In the genomic region with DNA sequence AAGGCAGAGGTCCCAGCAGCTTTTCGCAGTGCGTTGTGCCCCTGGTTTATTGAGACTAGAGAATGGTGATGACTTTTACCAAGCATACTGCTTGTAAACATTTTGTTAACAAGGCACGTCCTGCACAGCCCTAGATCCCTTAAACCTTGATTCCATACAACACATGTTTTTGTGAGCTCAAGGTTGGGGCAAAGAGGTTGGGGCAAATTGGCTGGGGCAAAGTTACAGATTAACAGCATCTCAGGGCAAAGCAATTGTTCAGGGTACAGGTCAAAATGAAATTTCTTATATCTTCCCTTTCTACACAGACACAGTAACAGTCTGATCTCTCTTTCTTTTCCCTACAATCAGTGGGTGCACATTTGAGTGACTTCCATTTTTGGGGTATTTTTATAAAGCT, we compare ENCODE assay signal across 8 cellular contexts. TPM values are rescaled to one million over a fixed set of nuclear protein-coding genes. Genes with fewer than 3 reads are reported as not detected.
DNase-seq lines count a peak whose midpoint lies in the region; FAIRE-seq and TF ChIP-seq lines count a peak whose summit lies in the region.
"Not testable (repeated sequence)": the region's sequence is repeated elsewhere in the genome, so short reads cannot be mapped to it uniquely, and the experiment has no call there.
"Had no signal": no experiment of that assay in that cellular context is flagged by ENCODE, and none has a peak within 500 bp of the region (broad histone marks: within the 10 kb centered on the region; RNA-seq: fewer than 3 reads in every experiment).

No MANE protein-coding gene starts in this region.

- H2AFZ ChIP-seq in smooth muscle cell (ENCODE audit: low read depth) = peak overlapping the region; percentile 72

- WGBS in liver = 34% methylated on average over 3 of the region's 3 CpGs
- WGBS in smooth muscle cell (ENCODE audit: low lambda C conversion rate) = 58% methylated on average over 3 of the region's 3 CpGs

- H3K4me1 ChIP-seq in colonic mucosa; kidney (ENCODE audit: control insufficient read depth in 1 of 2, insufficient read depth in 1 of 2, low read depth in 1 of 2, low read length in 2 of 2); smooth muscle cell (ENCODE audit: low read depth): not testable (repeated sequence)
- H3K4me1 ChIP-seq in liver (ENCODE audit: control insufficient read depth in 4 of 4, insufficient read depth in 4 of 4, low read length in 3 of 4) = peaks cover 0 to 24% (median 19%) of the 10 kb centered on the region in 4 donors

- not testable (repeated sequence) for H3K36me3 Mint-ChIP-seq in mesothelial cell of epicardium

- TF ChIP-seq CTCF in colonic mucosa (IDR thresholded peaks at IDR 0.05); kidney (IDR thresholded peaks at IDR 0.05; ENCODE audit: borderline replicate concordance, extremely low read depth, insufficient read depth); liver (IDR thresholded peaks at IDR 0.05; ENCODE audit: low read depth, low read length, missing input control); mesothelial cell of epicardium (IDR thresholded peaks at IDR 0.05; ENCODE audit: unreplicated experiment); smooth muscle cell (IDR thresholded peaks at IDR 0.05; ENCODE audit: borderline replicate concordance, insufficient read depth, poor library complexity, severe bottlenecking): not testable (repeated sequence)

- intact Hi-C loops in colonic mucosa (cut with DNase I); kidney (cut with DNase I): not testable (repeated sequence)

- H3K27ac Mint-ChIP-seq in mesothelial cell of epicardium = peak overlapping the region; percentile 71

- not testable (repeated sequence) for H3K4me2 ChIP-seq in smooth muscle cell

- H4K20me1 ChIP-seq in smooth muscle cell (ENCODE audit: low read depth) = not testable (repeated sequence)

- not testable (repeated sequence) for H3K9ac ChIP-seq in colonic mucosa (ENCODE audit: low read depth in 2 of 2, low read length in 2 of 2); kidney (ENCODE audit: low read length in 2 of 2); liver (ENCODE audit: low read depth in 1 of 2, low read length in 2 of 2); smooth muscle cell (ENCODE audit: low read depth)

- not testable (repeated sequence) for H3K36me3 ChIP-seq in colonic mucosa; kidney (ENCODE audit: control insufficient read depth in 1 of 2, insufficient read depth in 2 of 2, low read length in 2 of 2); liver (ENCODE audit: control insufficient read depth in 4 of 4, insufficient read depth in 3 of 4, low read depth in 1 of 4, low read length in 3 of 4); smooth muscle cell (ENCODE audit: low read depth)

- FAIRE-seq in kidney (lab: Jason Lieb, UNC) = not testable (repeated sequence)

- H3K9me3 ChIP-seq in colonic mucosa; kidney (ENCODE audit: control insufficient read depth in 1 of 2, low read length in 2 of 2); liver (ENCODE audit: control insufficient read depth in 4 of 4, low read length in 3 of 4); smooth muscle cell (replicated peaks; ENCODE audit: low read depth): not testable (repeated sequence)

- not testable (repeated sequence) for H3K9me3 Mint-ChIP-seq in mesothelial cell of epicardium

- not testable (repeated sequence) for H3K79me2 ChIP-seq in smooth muscle cell (ENCODE audit: low read depth)

- H3K4me1 Mint-ChIP-seq in mesothelial cell of epicardium = peaks cover 16% of the 10 kb centered on the region

- H3K27me3 Mint-ChIP-seq in mesothelial cell of epicardium (ENCODE audit: low read depth) = peaks cover 17% of the 10 kb centered on the region

- not testable (repeated sequence) for DNase-seq in colonic mucosa; kidney; mesothelial cell of epicardium (ENCODE audit: low spot score in 2 of 2, unreplicated experiment in 2 of 2); smooth muscle cell (lab: John Stamatoyannopoulos, UW; ENCODE audit: unreplicated experiment)

- H3K27ac ChIP-seq in colonic mucosa (peak overlapping the region; percentile 39), kidney (ENCODE audit: low read depth in 2 of 2, low read length in 2 of 2) (peak overlapping the region; percentile 32 to 41), liver (ENCODE audit: low read depth in 1 of 2, low read length in 2 of 2) (peak overlapping the region in 1 of 2 donors; percentile 46)
- H3K27ac ChIP-seq in smooth muscle cell (ENCODE audit: low read depth) = not testable (repeated sequence)

- not testable (repeated sequence) for H3K4me3 Mint-ChIP-seq in mesothelial cell of epicardium

- H3K27me3 ChIP-seq in colonic mucosa; liver (ENCODE audit: control insufficient read depth in 4 of 4, insufficient read depth in 4 of 4, low read length in 3 of 4); smooth muscle cell (ENCODE audit: low read depth): not testable (repeated sequence)

- not testable (repeated sequence) for H3K4me3 ChIP-seq in colonic mucosa; kidney (ENCODE audit: low read length in 2 of 2); liver (ENCODE audit: low read depth in 1 of 3, low read length in 3 of 3); smooth muscle cell

- not testable (repeated sequence) for TF ChIP-seq RAD21 in liver (IDR thresholded peaks at IDR 0.05)

- H3F3A ChIP-seq in smooth muscle cell (ENCODE audit: low read depth) = not testable (repeated sequence)

TF ChIP-seq in liver, 16 proteins besides CTCF, POLR2A, EP300 and RAD21:
- TF ChIP-seq SP1 (IDR thresholded peaks at IDR 0.05) (peak; percentile 38), TAF1 (conservative IDR thresholded peaks at IDR 0.05) (peak; percentile 18), HNF4A (conservative IDR thresholded peaks at IDR 0.05) (peak; percentile 46 to 62), RXRA (IDR thresholded peaks at IDR 0.05) (peak in 1 of 2 donors; percentile 37)

RNA-seq across cellular contexts. Expression of a gene that starts 5.0 kb away (rescaled TPM):
- 100 to 1,000 TPM; 136 to 169 TPM for total RNA-seq in colonic mucosa
- 2.1 TPM for total RNA-seq in kidney
- polyA plus RNA-seq in kidney (ENCODE audit: insufficient read depth, low read depth, low replicate concordance) = 7.8 TPM
- 10 to 100 TPM in 1 of 2 donors, under 1 TPM in 1; 0.19 to 28.3 TPM for total RNA-seq in liver
- polyA plus RNA-seq in liver = 10 to 100 TPM; 12.3 to 12.7 TPM
- 4.8 to 5.4 TPM (median 5.1 TPM) in 3 replicates for total RNA-seq in mesothelial cell of epicardium
- 0.18 TPM in 1 of 2 replicates, not detected in the other for total RNA-seq in smooth muscle cell
- 0.22 and 1.2 TPM in 2 replicates for polyA plus RNA-seq in smooth muscle cell

RNA-seq across cellular contexts. Expression of a gene that starts 20.7 kb away (rescaled TPM):
- total RNA-seq in colonic mucosa (100 to 1,000 TPM; 407 to 525 TPM), kidney (72.1 TPM), liver (100 to 1,000 TPM in 1 of 2 donors, 10 to 100 TPM in 1; 21.2 to 200 TPM), mesothelial cell of epicardium (52.0 to 53.4 TPM (median 52.5 TPM) in 3 replicates), smooth muscle cell (12.1 and 15.7 TPM in 2 replicates)
- polyA plus RNA-seq in kidney (ENCODE audit: insufficient read depth, low read depth, low replicate concordance) (76.9 TPM), liver (100 to 1,000 TPM; 173 to 190 TPM), smooth muscle cell (26.9 and 34.3 TPM in 2 replicates)

RNA-seq across cellular contexts. Expression of a gene that starts 21.9 kb away (rescaled TPM):
- total RNA-seq in colonic mucosa (100 to 1,000 TPM; 105 to 146 TPM), kidney (71.2 TPM), liver (10 to 100 TPM; 51.1 to 52.5 TPM), mesothelial cell of epicardium (52.1 to 56.1 TPM (median 54.5 TPM) in 3 replicates), smooth muscle cell (114 and 141 TPM in 2 replicates)
- polyA plus RNA-seq in kidney (ENCODE audit: insufficient read depth, low read depth, low replicate concordance) (284 TPM), liver (100 to 1,000 TPM; 120 TPM), smooth muscle cell (173 and 176 TPM in 2 replicates)

RNA-seq across cellular contexts. Expression of a gene that starts 30.7 kb away (rescaled TPM):
- total RNA-seq in colonic mucosa = 1 to 10 TPM; 1.4 to 4.0 TPM
- total RNA-seq in kidney = 90.9 TPM
- polyA plus RNA-seq in kidney (ENCODE audit: insufficient read depth, low read depth, low replicate concordance) = 14.3 TPM
- under 1 TPM; 0.14 to 0.50 TPM for total RNA-seq in liver
- under 1 TPM; 0.58 to 0.61 TPM for polyA plus RNA-seq in liver
- total RNA-seq in mesothelial cell of epicardium = 2.7 to 3.7 TPM (median 2.9 TPM) in 3 replicates
- total RNA-seq in smooth muscle cell = 7.6 and 11.7 TPM in 2 replicates
- polyA plus RNA-seq in smooth muscle cell = 27.5 and 37.5 TPM in 2 replicates

RNA-seq across cellular contexts. Expression of a gene that starts 32.3 kb away (rescaled TPM):
- total RNA-seq in colonic mucosa (1 to 10 TPM; 5.9 to 7.8 TPM), kidney (31.7 TPM), liver (10 to 100 TPM in 1 of 2 donors, 1 to 10 TPM in 1; 1.6 to 20.5 TPM), mesothelial cell of epicardium (15.9 to 19.6 TPM (median 18.5 TPM) in 3 replicates), smooth muscle cell (0.63 and 1.6 TPM in 2 replicates)
- polyA plus RNA-seq in kidney (ENCODE audit: insufficient read depth, low read depth, low replicate concordance) (14.9 TPM), liver (10 to 100 TPM in 1 of 2 donors, 1 to 10 TPM in 1; 5.4 to 17.1 TPM), smooth muscle cell (0.93 and 2.3 TPM in 2 replicates)
- total RNA-seq: A172, Caco-2, Calu3 had no signal

Comparison
In these comparisons a context has a peak if more than half of its experiments do, and no peak if none do; other contexts are left out.
1. RNA of a gene that starts 5.0 kb away (total RNA-seq): 136 to 169 TPM in colonic mucosa; 0.19 to 28.3 TPM in liver, 4.8 to 5.4 TPM in mesothelial cell of epicardium, 2.1 TPM in kidney (single experiment) and 0.18 TPM in smooth muscle cell; every median in the first group is over 4 times any median in the second.